ENCODE assay signal across 8 cellular contexts in genomic region chr1:183473286-183473536, GRCh38. TPM values are rescaled to one million over a fixed set of nuclear protein-coding genes. Genes with fewer than 3 reads are reported as not detected.
DNase-seq lines count a peak whose midpoint lies in the region; ATAC-seq, FAIRE-seq and TF ChIP-seq lines count a peak whose summit lies in the region.

No MANE protein-coding gene starts in this region.

- H3K27me3 Mint-ChIP-seq in Calu3 (ENCODE audit: unreplicated experiment), result no peaks in the 10 kb centered on the region

- WGBS in pancreas, 2 donors, result 9 to 15% methylated on average over 7 of the region's 7 CpGs

- peak overlapping the region; percentile 99 for H3K27ac Mint-ChIP-seq in Calu3 (ENCODE audit: unreplicated experiment)

- TF ChIP-seq CTCF in Calu3 (IDR thresholded peaks at IDR 0.05; ENCODE audit: unreplicated experiment) (no peak), Panc1 (IDR thresholded peaks at IDR 0.05) (no peak), epithelial cell of proximal tubule (conservative IDR thresholded peaks at IDR 0.05; ENCODE audit: low read depth, low read length) (no peak), pancreas (IDR thresholded peaks at IDR 0.05) (no peak)

- DNase-seq in Calu3, result no peak
- DNase-seq in Panc1 (ENCODE audit: low read depth, low spot score), result no peak
- no peak for DNase-seq in epithelial cell of proximal tubule (ENCODE audit: low read depth)
- no peak for DNase-seq in pancreas
- DNase-seq in HT-29 (ENCODE audit: low spot score), result no peak
- DNase-seq in stimulated activated CD4-positive, alpha-beta T cell treated with anti-CD3 and anti-CD28 coated beads, Interleukin-4, amount 100 ng/mL, for 4 hours, result no peak

- H3K4me1 ChIP-seq in Panc1 (ENCODE audit: control insufficient read depth, insufficient read depth, low read length) (peaks cover 10% of the 10 kb centered on the region), pancreas (peaks cover 4 to 37% (median 4%) of the 10 kb centered on the region in 3 donors)

- POLR2A ChIA-PET in Panc1 (lab: Charles Lee), result no interaction called here

- H3K36me3 ChIP-seq in Panc1 (ENCODE audit: control insufficient read depth, insufficient read depth, low read length) (no peaks in the 10 kb centered on the region; the same call in 1 of the 2 replicates), pancreas (no peaks in the 10 kb centered on the region)

- intact Hi-C loops in Calu3 (cut with micrococcal nuclease; ENCODE audit: unreplicated experiment), result no loop called here
- intact Hi-C loops in Panc1 (cut with micrococcal nuclease; ENCODE audit: unreplicated experiment), result loop anchor here (5.0 kb wide), 1 partner anchor 149 kb away; no protein-coding TSS in a partner anchor
- intact Hi-C loops in pancreas (cut with DNase I), result loop anchor here in 1 of 3 donors (10.0 kb wide), 1 partner anchor 62 kb away; no protein-coding TSS in a partner anchor

- CTCF ChIA-PET in Calu3 (lab: Charles Lee), result interaction anchor here (0.9 kb wide), 1 partner anchor 57 kb away, joined by 3 read pairs; no protein-coding TSS in a partner anchor
- CTCF ChIA-PET in Panc1 (lab: Charles Lee), result interaction anchor here (0.6 kb wide), 1 partner anchor 212 kb away, joined by 3 read pairs; no protein-coding TSS in a partner anchor

- H3K4me3 ChIP-seq in Panc1 (ENCODE audit: low read depth in 2 of 2, low read length in 2 of 2) (peak overlapping the region; percentile 80 to 95), epithelial cell of proximal tubule (ENCODE audit: low read depth, low read length) (peak overlapping the region; percentile 88), pancreas (peak overlapping the region; percentile 79 to 98 (median 88))

- H3K36me3 Mint-ChIP-seq in Calu3 (ENCODE audit: insufficient read depth, unreplicated experiment), result peaks cover 38% of the 10 kb centered on the region

- H3K9me3 ChIP-seq in Panc1 (ENCODE audit: control insufficient read depth, insufficient read depth, low read depth, low read length), result no peaks in the 10 kb centered on the region
- H3K9me3 ChIP-seq in pancreas, result no peaks in the 10 kb centered on the region

- H3K4me1 Mint-ChIP-seq in Calu3 (ENCODE audit: low read depth, unreplicated experiment), result peaks cover 23% of the 10 kb centered on the region

- ATAC-seq in Panc1 (no peak), pancreas (no peak), HG03469 (IDR thresholded peaks at IDR 0.05; ENCODE audit: unreplicated experiment) (no peak), HG02642 (IDR thresholded peaks at IDR 0.05; ENCODE audit: poor library complexity, unreplicated experiment) (no peak)

- H3K27me3 ChIP-seq in Panc1 (ENCODE audit: control insufficient read depth, insufficient read depth, low read length) (no peaks in the 10 kb centered on the region), pancreas (no peaks in the 10 kb centered on the region)

- peak overlapping the region; percentile 85 for H3K27ac ChIP-seq in Panc1 (ENCODE audit: low read length)
- H3K27ac ChIP-seq in pancreas, result no peak overlapping the region

- no TSS peak for BruUV-seq in Calu3 (replicated peaks; lab: Mats Ljungman, UMichigan)
- no TSS peak for BruUV-seq in Panc1 (replicated peaks; lab: Mats Ljungman, UMichigan)

- in situ Hi-C loops in Panc1 (cut with HindIII; ENCODE audit: low pct_unique_long_range_greater_than_20kb, low sequenced_read_pairs), result no loop called here

- H3K4me3 Mint-ChIP-seq in Calu3 (ENCODE audit: low read depth, unreplicated experiment), result peak overlapping the region; percentile 96

- H3K9me3 Mint-ChIP-seq in Calu3 (ENCODE audit: low read depth, unreplicated experiment), result no peaks in the 10 kb centered on the region

- FAIRE-seq in pancreas (lab: Jason Lieb, UNC), result no peak

RNA-seq across cellular contexts. Expression of gene SMG7, which starts 0.9 kb away (rescaled TPM):
- total RNA-seq in Calu3 (2022) (96.3 and 103 TPM in 2 replicates), Panc1 (2021; ENCODE audit: unreplicated experiment) (65.2 TPM), epithelial cell of proximal tubule (7.0 and 8.5 TPM in 2 replicates), pancreas (10 to 100 TPM; 21.4 to 36.5 (median 24.4) TPM)
- polyA plus RNA-seq in Panc1 (2012; ENCODE audit: insufficient read length), result 23.9 TPM
- polyA plus RNA-seq in pancreas, result 10 to 100 TPM; 11.7 to 19.5 TPM
- 18.3 and 20.7 TPM in 2 replicates for total RNA-seq in HT-29 (2014; rRNA removed; shearing (Covaris generic))

RNA-seq across cellular contexts. Expression of gene NMNAT2, which starts 55.0 kb away (rescaled TPM):
- total RNA-seq in Calu3 (2022) (0.26 and 0.78 TPM in 2 replicates), Panc1 (2021; ENCODE audit: unreplicated experiment) (0.39 TPM), epithelial cell of proximal tubule (0.52 and 0.65 TPM in 2 replicates), pancreas (1 to 10 TPM in 3 of 6 donors, under 1 TPM in 3; 0.42 to 3.5 (median 1.5) TPM)
- 0.11 TPM for polyA plus RNA-seq in Panc1 (2012; ENCODE audit: insufficient read length)
- 1 to 10 TPM; 1.3 to 4.9 TPM for polyA plus RNA-seq in pancreas
- total RNA-seq in HT-29 (2014; rRNA removed; shearing (Covaris generic)), result 0.23 TPM in 1 of 2 replicates, not detected in the other
